Comparison of ENCODE assay signal across 1 cellular context in the genomic region with DNA sequence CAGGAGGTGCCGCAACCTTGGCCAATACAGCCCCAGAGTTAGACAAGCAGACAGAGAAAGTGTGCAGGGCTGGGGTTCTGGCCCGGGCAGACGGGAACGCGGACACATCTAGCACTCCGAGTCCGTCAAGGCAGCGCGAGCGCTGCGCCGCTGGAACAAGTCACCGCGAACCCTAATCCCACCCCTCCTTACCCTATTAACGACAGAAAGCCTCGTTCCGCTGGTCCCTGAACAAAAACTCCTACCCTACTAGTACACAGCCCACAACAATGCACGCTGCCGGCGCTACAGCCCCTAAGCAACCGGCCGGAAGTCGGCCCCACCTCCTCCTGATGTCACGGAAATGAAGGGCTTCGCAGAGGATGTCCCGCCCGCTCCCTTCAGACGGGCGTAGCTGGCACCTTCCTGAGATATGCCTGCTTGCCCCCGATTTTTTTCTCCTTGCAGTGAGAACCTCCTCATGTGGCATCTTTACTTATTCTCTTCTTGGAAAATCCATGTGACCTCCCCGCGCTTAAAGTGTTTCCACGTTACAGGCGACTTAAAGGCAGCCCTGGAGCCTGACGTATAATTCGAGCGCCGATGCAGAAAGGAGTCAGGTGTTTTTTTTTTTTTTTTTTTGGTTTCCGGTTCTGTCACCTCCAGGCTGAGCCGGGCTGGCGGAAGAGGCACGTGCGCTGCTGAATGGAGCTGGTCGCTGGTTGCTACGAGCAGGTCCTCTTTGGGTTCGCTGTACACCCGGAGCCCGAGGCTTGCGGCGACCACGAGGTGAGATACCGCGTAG.
A peak's percentile ranks its signal among the peaks of the same experiment; 100 is the strongest.
TF ChIP-seq lines count a peak whose summit lies in the region.

A gene (minus strand): TSS at position 315 of the 784 bp plus-strand sequence. CDS start 7,066 bp downstream, outside the sequence.
A gene with protein sequence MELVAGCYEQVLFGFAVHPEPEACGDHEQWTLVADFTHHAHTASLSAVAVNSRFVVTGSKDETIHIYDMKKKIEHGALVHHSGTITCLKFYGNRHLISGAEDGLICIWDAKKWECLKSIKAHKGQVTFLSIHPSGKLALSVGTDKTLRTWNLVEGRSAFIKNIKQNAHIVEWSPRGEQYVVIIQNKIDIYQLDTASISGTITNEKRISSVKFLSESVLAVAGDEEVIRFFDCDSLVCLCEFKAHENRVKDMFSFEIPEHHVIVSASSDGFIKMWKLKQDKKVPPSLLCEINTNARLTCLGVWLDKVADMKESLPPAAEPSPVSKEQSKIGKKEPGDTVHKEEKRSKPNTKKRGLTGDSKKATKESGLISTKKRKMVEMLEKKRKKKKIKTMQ (plus strand): TSS at position 671 of the 784 bp plus-strand sequence. CDS start 14 bp downstream, at position 685.

TF ChIP-seq in HepG2, 621 proteins besides CTCF, POLR2A, EP300 and RAD21 (continued from another document and continues in another):
- TF ChIP-seq, protein P1, sequence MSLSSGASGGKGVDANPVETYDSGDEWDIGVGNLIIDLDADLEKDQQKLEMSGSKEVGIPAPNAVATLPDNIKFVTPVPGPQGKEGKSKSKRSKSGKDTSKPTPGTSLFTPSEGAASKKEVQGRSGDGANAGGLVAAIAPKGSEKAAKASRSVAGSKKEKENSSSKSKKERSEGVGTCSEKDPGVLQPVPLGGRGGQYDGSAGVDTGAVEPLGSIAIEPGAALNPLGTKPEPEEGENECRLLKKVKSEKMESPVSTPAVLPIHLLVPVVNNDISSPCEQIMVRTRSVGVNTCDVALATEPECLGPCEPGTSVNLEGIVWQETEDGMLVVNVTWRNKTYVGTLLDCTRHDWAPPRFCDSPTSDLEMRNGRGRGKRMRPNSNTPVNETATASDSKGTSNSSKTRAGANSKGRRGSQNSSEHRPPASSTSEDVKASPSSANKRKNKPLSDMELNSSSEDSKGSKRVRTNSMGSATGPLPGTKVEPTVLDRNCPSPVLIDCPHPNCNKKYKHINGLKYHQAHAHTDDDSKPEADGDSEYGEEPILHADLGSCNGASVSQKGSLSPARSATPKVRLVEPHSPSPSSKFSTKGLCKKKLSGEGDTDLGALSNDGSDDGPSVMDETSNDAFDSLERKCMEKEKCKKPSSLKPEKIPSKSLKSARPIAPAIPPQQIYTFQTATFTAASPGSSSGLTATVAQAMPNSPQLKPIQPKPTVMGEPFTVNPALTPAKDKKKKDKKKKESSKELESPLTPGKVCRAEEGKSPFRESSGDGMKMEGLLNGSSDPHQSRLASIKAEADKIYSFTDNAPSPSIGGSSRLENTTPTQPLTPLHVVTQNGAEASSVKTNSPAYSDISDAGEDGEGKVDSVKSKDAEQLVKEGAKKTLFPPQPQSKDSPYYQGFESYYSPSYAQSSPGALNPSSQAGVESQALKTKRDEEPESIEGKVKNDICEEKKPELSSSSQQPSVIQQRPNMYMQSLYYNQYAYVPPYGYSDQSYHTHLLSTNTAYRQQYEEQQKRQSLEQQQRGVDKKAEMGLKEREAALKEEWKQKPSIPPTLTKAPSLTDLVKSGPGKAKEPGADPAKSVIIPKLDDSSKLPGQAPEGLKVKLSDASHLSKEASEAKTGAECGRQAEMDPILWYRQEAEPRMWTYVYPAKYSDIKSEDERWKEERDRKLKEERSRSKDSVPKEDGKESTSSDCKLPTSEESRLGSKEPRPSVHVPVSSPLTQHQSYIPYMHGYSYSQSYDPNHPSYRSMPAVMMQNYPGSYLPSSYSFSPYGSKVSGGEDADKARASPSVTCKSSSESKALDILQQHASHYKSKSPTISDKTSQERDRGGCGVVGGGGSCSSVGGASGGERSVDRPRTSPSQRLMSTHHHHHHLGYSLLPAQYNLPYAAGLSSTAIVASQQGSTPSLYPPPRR (CRISPR knock-in tag; IDR thresholded peaks at IDR 0.05; ENCODE audit: borderline replicate concordance), result no peak
- peak; percentile 94 for TF ChIP-seq THAP11 (CRISPR knock-in tag; IDR thresholded peaks at IDR 0.05)
- no peak for TF ChIP-seq CENPX (CRISPR knock-in tag; IDR thresholded peaks at IDR 0.05)
- peak; percentile 99 for TF ChIP-seq MXD4 (CRISPR knock-in tag; IDR thresholded peaks at IDR 0.05)
- TF ChIP-seq NR1H2 (CRISPR knock-in tag; IDR thresholded peaks at IDR 0.05; ENCODE audit: borderline replicate concordance, low read depth), result no peak
- peak; percentile 38; the same call in 1 of the 2 replicates for TF ChIP-seq PITX1 (CRISPR knock-in tag; IDR thresholded peaks at IDR 0.05)
- TF ChIP-seq, protein P2, sequence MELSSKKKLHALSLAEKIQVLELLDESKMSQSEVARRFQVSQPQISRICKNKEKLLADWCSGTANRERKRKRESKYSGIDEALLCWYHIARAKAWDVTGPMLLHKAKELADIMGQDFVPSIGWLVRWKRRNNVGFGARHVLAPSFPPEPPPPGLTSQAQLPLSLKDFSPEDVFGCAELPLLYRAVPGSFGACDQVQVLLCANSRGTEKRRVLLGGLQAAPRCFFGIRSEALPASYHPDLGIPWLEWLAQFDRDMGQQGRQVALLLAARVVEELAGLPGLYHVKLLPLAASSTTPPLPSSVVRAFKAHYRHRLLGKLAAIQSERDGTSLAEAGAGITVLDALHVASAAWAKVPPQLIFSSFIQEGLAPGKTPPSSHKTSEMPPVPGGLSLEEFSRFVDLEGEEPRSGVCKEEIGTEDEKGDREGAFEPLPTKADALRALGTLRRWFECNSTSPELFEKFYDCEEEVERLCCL (CRISPR knock-in tag; IDR thresholded peaks at IDR 0.05; ENCODE audit: borderline replicate concordance), result no peak
- peak; percentile 54; the same call in 1 of the 2 replicates for TF ChIP-seq DNMT3B (CRISPR knock-in tag; conservative IDR thresholded peaks at IDR 0.05)
- TF ChIP-seq ZNF556 (CRISPR knock-in tag; IDR thresholded peaks at IDR 0.05; ENCODE audit: borderline replicate concordance), result peak; percentile 20; the same call in 1 of the 2 replicates
- TF ChIP-seq EHMT2 (IDR thresholded peaks at IDR 0.05; ENCODE audit: borderline replicate concordance, low read depth, low read length), result no peak
- TF ChIP-seq, protein P3, sequence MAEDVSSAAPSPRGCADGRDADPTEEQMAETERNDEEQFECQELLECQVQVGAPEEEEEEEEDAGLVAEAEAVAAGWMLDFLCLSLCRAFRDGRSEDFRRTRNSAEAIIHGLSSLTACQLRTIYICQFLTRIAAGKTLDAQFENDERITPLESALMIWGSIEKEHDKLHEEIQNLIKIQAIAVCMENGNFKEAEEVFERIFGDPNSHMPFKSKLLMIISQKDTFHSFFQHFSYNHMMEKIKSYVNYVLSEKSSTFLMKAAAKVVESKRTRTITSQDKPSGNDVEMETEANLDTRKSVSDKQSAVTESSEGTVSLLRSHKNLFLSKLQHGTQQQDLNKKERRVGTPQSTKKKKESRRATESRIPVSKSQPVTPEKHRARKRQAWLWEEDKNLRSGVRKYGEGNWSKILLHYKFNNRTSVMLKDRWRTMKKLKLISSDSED (CRISPR knock-in tag; IDR thresholded peaks at IDR 0.05), result no peak
- peak; percentile 86 for TF ChIP-seq NFKB2 (CRISPR knock-in tag; IDR thresholded peaks at IDR 0.05; ENCODE audit: borderline replicate concordance)
- TF ChIP-seq BRD4 (CRISPR knock-in tag; IDR thresholded peaks at IDR 0.05), result peak; percentile 37; the same call in 1 of the 2 replicates
- TF ChIP-seq, protein P4, sequence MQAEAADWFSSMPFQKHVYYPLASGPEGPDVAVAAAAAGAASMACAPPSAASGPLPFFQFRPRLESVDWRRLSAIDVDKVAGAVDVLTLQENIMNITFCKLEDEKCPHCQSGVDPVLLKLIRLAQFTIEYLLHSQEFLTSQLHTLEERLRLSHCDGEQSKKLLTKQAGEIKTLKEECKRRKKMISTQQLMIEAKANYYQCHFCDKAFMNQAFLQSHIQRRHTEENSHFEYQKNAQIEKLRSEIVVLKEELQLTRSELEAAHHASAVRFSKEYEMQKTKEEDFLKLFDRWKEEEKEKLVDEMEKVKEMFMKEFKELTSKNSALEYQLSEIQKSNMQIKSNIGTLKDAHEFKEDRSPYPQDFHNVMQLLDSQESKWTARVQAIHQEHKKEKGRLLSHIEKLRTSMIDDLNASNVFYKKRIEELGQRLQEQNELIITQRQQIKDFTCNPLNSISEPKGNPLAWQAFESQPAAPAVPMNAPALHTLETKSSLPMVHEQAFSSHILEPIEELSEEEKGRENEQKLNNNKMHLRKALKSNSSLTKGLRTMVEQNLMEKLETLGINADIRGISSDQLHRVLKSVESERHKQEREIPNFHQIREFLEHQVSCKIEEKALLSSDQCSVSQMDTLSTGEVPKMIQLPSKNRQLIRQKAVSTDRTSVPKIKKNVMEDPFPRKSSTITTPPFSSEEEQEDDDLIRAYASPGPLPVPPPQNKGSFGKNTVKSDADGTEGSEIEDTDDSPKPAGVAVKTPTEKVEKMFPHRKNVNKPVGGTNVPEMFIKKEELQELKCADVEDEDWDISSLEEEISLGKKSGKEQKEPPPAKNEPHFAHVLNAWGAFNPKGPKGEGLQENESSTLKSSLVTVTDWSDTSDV (CRISPR knock-in tag; IDR thresholded peaks at IDR 0.05), result no peak; the same call in 1 of the 2 replicates
- TF ChIP-seq DNMT1 (CRISPR knock-in tag; IDR thresholded peaks at IDR 0.05), result no peak
- no peak for TF ChIP-seq IKZF1 (IDR thresholded peaks at IDR 0.05)
- peak; percentile 100 for TF ChIP-seq ZNF335 (CRISPR knock-in tag; IDR thresholded peaks at IDR 0.05)
- TF ChIP-seq ZNF496 (CRISPR knock-in tag; IDR thresholded peaks at IDR 0.05; ENCODE audit: insufficient replicate concordance), result no peak
- TF ChIP-seq, protein P5, sequence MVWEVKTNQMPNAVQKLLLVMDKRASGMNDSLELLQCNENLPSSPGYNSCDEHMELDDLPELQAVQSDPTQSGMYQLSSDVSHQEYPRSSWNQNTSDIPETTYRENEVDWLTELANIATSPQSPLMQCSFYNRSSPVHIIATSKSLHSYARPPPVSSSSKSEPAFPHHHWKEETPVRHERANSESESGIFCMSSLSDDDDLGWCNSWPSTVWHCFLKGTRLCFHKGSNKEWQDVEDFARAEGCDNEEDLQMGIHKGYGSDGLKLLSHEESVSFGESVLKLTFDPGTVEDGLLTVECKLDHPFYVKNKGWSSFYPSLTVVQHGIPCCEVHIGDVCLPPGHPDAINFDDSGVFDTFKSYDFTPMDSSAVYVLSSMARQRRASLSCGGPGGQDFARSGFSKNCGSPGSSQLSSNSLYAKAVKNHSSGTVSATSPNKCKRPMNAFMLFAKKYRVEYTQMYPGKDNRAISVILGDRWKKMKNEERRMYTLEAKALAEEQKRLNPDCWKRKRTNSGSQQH (CRISPR knock-in tag; IDR thresholded peaks at IDR 0.05; ENCODE audit: low read depth), result peak; percentile 98
- peak; percentile 100 for TF ChIP-seq ATF1 (CRISPR knock-in tag; IDR thresholded peaks at IDR 0.05)
- TF ChIP-seq, protein P6, sequence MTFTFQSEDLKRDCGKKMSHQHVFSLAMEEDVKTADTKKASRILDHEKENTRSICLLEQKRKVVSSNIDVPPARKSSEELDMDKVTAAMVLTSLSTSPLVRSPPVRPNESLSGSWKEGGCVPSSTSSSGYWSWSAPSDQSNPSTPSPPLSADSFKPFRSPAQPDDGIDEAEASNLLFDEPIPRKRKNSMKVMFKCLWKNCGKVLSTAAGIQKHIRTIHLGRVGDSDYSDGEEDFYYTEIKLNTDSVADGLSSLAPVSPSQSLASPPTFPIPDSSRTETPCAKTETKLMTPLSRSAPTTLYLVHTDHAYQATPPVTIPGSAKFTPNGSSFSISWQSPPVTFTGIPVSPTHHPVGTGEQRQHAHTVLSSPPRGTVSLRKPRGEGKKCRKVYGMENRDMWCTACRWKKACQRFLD (CRISPR knock-in tag; IDR thresholded peaks at IDR 0.05; ENCODE audit: borderline replicate concordance), result peak; percentile 68; the same call in 1 of the 2 replicates
- TF ChIP-seq, protein P7, sequence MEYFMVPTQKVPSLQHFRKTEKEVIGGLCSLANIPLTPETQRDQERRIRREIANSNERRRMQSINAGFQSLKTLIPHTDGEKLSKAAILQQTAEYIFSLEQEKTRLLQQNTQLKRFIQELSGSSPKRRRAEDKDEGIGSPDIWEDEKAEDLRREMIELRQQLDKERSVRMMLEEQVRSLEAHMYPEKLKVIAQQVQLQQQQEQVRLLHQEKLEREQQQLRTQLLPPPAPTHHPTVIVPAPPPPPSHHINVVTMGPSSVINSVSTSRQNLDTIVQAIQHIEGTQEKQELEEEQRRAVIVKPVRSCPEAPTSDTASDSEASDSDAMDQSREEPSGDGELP (IDR thresholded peaks at IDR 0.05; ENCODE audit: borderline replicate concordance, low read depth), result peak; percentile 93
- TF ChIP-seq MTF2 (CRISPR knock-in tag; IDR thresholded peaks at IDR 0.05; ENCODE audit: borderline replicate concordance), result peak; percentile 33; the same call in 1 of the 2 replicates
- TF ChIP-seq, protein P8, sequence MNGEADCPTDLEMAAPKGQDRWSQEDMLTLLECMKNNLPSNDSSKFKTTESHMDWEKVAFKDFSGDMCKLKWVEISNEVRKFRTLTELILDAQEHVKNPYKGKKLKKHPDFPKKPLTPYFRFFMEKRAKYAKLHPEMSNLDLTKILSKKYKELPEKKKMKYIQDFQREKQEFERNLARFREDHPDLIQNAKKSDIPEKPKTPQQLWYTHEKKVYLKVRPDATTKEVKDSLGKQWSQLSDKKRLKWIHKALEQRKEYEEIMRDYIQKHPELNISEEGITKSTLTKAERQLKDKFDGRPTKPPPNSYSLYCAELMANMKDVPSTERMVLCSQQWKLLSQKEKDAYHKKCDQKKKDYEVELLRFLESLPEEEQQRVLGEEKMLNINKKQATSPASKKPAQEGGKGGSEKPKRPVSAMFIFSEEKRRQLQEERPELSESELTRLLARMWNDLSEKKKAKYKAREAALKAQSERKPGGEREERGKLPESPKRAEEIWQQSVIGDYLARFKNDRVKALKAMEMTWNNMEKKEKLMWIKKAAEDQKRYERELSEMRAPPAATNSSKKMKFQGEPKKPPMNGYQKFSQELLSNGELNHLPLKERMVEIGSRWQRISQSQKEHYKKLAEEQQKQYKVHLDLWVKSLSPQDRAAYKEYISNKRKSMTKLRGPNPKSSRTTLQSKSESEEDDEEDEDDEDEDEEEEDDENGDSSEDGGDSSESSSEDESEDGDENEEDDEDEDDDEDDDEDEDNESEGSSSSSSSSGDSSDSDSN (CRISPR knock-in tag; IDR thresholded peaks at IDR 0.05), result peak; percentile 60
- 0 out of 2 replicates have a peak, but pooled peaks have one; percentile 24 for TF ChIP-seq CBFB (CRISPR knock-in tag; IDR thresholded peaks at IDR 0.05)
- peak; percentile 27 for TF ChIP-seq AGO1 (IDR thresholded peaks at IDR 0.05; ENCODE audit: low read depth, low read length, poor library complexity, severe bottlenecking)
- no peak for TF ChIP-seq ATM (IDR thresholded peaks at IDR 0.05; ENCODE audit: borderline replicate concordance)
- TF ChIP-seq ZFX (CRISPR knock-in tag; IDR thresholded peaks at IDR 0.05; ENCODE audit: low read depth), result peak; percentile 86
- TF ChIP-seq ZNF30 (CRISPR knock-in tag; IDR thresholded peaks at IDR 0.05), result no peak
- no peak for TF ChIP-seq ZNF549 (CRISPR knock-in tag; IDR thresholded peaks at IDR 0.05)
- no peak for TF ChIP-seq MBD4 (IDR thresholded peaks at IDR 0.05; ENCODE audit: borderline replicate concordance, low read length)
- TF ChIP-seq, protein P9, sequence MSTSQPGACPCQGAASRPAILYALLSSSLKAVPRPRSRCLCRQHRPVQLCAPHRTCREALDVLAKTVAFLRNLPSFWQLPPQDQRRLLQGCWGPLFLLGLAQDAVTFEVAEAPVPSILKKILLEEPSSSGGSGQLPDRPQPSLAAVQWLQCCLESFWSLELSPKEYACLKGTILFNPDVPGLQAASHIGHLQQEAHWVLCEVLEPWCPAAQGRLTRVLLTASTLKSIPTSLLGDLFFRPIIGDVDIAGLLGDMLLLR (CRISPR knock-in tag; IDR thresholded peaks at IDR 0.05), result peak; percentile 98; the same call in 1 of the 2 replicates
- no peak for TF ChIP-seq ZNF7 (CRISPR knock-in tag; IDR thresholded peaks at IDR 0.05)
- peak; percentile 97 for TF ChIP-seq POLR2AphosphoS5 (IDR thresholded peaks at IDR 0.05; ENCODE audit: low read depth, low read length)
- peak; percentile 90; the same call in 1 of the 2 replicates for TF ChIP-seq BRCA1 (CRISPR knock-in tag; IDR thresholded peaks at IDR 0.05)
